ENCODE assay signal across 8 cellular contexts in the genomic region with DNA sequence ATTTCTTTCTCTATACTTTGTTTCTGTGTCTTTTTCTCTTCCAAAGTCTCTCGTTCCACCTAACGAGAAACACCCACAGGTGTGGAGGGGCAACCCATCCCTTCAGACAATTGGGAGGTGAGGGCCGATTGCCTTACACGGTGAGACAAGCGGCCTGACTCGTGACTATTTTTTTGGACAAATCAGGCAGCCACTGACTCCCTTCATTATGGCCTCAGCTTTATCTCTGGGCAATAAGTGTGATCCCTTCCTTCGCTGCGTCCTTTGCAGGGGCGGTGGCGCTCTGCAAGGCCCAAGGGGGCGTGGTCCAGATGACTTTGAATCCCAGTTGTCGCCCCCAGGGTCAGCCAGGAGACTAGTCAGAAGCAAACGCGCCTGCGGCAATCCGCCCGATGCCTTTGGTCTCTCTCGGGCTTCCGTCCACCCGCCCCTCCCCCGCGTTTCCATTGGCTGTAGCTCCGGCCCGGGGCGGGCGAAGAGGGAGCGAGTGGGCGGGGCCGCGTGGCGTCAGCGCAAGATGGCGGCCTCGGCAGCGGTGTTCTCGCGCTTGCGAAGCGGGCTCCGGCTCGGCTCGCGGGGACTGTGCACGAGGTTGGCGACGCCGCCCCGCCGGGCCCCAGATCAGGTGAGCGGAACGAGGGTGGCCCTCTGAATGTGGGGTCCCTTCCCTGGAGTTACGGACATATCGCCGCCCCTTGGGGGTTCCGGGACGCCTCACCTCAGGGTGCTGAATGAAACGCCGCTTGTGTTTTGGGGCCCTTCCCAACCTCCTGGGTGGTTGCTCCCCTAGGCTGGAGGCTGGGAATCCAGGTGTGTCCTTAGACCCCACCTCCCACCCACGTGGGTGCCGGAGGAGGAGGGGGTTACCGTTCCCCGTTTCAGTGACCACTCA. TPM values are rescaled to one million over a fixed set of nuclear protein-coding genes. Genes with fewer than 3 reads are reported as not detected.
DNase-seq lines count a peak whose midpoint lies in the region; ATAC-seq and TF ChIP-seq lines count a peak whose summit lies in the region.

A gene (plus strand): TSS at position 502 of the 892 bp plus-strand sequence. CDS start 16 bp downstream, at position 518.

- peak within 1 kb of the TSS; percentile 94 to 99 for H3K27ac Mint-ChIP-seq in activated naive CD4-positive, alpha-beta T cell treated with anti-CD3 and anti-CD28 coated beads, Interleukin-2, amount 50 U/mL, for 72 hours

- peaks cover 18 to 27% of the 10 kb centered on the region in 2 donors for H3K36me3 Mint-ChIP-seq in activated naive CD4-positive, alpha-beta T cell treated with anti-CD3 and anti-CD28 coated beads, Interleukin-2, amount 50 U/mL, for 72 hours

- no peak for TF ChIP-seq CTCF in omental fat pad (IDR thresholded peaks at IDR 0.05)

- no peaks in the 10 kb centered on the region for H3K9me3 Mint-ChIP-seq in activated naive CD4-positive, alpha-beta T cell treated with anti-CD3 and anti-CD28 coated beads, Interleukin-2, amount 50 U/mL, for 72 hours

- ATAC-seq in HG02623 (IDR thresholded peaks at IDR 0.05; ENCODE audit: unreplicated experiment) (peak; percentile 79), omental fat pad (ENCODE audit: low FRiP score) (peak; percentile 97)
- ATAC-seq in activated naive CD4-positive, alpha-beta T cell treated with anti-CD3 and anti-CD28 coated beads, Interleukin-2, amount 50 U/mL, for 72 hours, result peak; percentile 94

- H3K4me3 ChIP-seq in GM08714 (ENCODE audit: low read length), result peak within 1 kb of the TSS; percentile 96

- H3K27ac ChIP-seq in temporal lobe (ENCODE audit: low read depth, low read length), result peak within 1 kb of the TSS; percentile 23

- DNase-seq in NCI-H1105 treated with DMSO at 0.1 percent for 48 hours (lab: John Stamatoyannopoulos, UW), result peak; percentile 95
- DNase-seq in SKM-1 treated with dmso at 0.1 percent for 144 hours (lab: John Stamatoyannopoulos, UW; ENCODE audit: unreplicated experiment), result peak; percentile 87
- DNase-seq in activated naive CD4-positive, alpha-beta T cell treated with anti-CD3 and anti-CD28 coated beads, Interleukin-2, amount 50 U/mL, for 72 hours (ENCODE audit: low spot score in 2 of 2), result peak; percentile 96 to 99
- peak; percentile 50 for DNase-seq in glomerular endothelial cell (ENCODE audit: extremely low read depth, low read depth, low spot score)
- peak; percentile 95 for DNase-seq in omental fat pad (ENCODE audit: low spot score)

RNA-seq across cellular contexts. Expression of the gene that starts here (rescaled TPM):
- 10 to 100 TPM; 71.2 to 84.8 TPM for total RNA-seq in activated naive CD4-positive, alpha-beta T cell treated with anti-CD3 and anti-CD28 coated beads, Interleukin-2, amount 50 U/mL, for 72 hours
- total RNA-seq in glomerular endothelial cell (64.0 and 64.8 TPM in 2 replicates), omental fat pad (10 to 100 TPM; 36.4 to 65.7 (median 50.3) TPM), temporal lobe (34.7 TPM)

Comparison
In these comparisons a context has a peak if more than half of its experiments do, and no peak if none do; other contexts are left out.
1. Peak in every context shown above with its lines: DNase-seq, ATAC-seq, H3K4me3 ChIP-seq and H3K27ac ChIP-seq.